ENCODE assay signal across 12 cellular contexts in the genomic region with DNA sequence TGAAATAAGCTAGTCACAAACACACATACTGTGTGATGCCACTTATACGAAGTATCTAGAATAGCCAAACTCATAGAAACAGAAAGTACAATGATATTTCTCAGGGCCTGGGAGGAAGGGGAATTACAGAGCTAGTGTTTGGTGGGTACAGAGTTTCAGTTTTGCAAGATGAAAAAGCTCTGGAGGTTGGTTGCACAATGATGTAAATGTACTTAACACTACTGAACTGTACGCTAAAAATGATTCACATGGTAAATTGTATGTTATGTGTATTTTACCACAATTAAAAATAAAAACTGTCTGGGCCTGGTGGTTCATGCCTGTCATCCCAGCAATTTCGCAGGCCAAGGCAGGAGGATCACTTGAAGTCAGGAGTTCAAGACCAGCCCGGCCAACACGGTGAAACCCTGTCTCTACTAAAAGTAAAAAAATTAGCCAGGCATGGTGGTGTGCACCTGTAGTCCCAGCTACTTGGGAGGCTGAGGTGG. TPM values are rescaled to one million over a fixed set of nuclear protein-coding genes. Genes with fewer than 3 reads are reported as not detected.
DNase-seq lines count a peak whose midpoint lies in the region; ATAC-seq and TF ChIP-seq lines count a peak whose summit lies in the region.
"Had no signal": no experiment of that assay in that cellular context is flagged by ENCODE, and none has a peak within 500 bp of the region (broad histone marks: within the 10 kb centered on the region; RNA-seq: fewer than 3 reads in every experiment).

No MANE protein-coding gene starts in this region.

- DNase-seq in NOMO-1 (lab: John Stamatoyannopoulos, UW; ENCODE audit: unreplicated experiment in 2 of 2) (peak; percentile 85 to 87), right lobe of liver (no peak), midbrain (lab: John Stamatoyannopoulos, UW) (no peak), NCI-H1417 (lab: John Stamatoyannopoulos, UW) (no peak), WTC11 (ENCODE audit: low spot score) (no peak)
- no peak for DNase-seq in CD8-positive, alpha-beta T cell
- DNase-seq: GDM1, islet precursor cell, Karpas-422, T-helper 17 cell had no signal

- 63% methylated on average over 5 of the region's 5 CpGs for WGBS in right lobe of liver (ENCODE audit: insufficient coverage, low coverage, low lambda C conversion rate, missing lambda C conversion rate)

- peaks cover 3% of the 10 kb centered on the region for H3K4me1 Mint-ChIP-seq in CD8-positive, alpha-beta T cell (ENCODE audit: low read depth)
- peaks cover 11% of the 10 kb centered on the region for H3K4me1 Mint-ChIP-seq in WTC11

- H3K27ac Mint-ChIP-seq in CD8-positive, alpha-beta T cell: no peak overlapping the region
- no peak overlapping the region for H3K27ac Mint-ChIP-seq in WTC11
- H3K27ac Mint-ChIP-seq: T-helper 17 cell had no signal

- no peaks in the 10 kb centered on the region for H3K9me3 ChIP-seq in right lobe of liver
- H3K9me3 ChIP-seq in CD8-positive, alpha-beta T cell (ENCODE audit: low read length): no peaks in the 10 kb centered on the region

- CTCF ChIA-PET in CD8-positive, alpha-beta T cell (lab: Charles Lee): no interaction called here
- CTCF ChIA-PET in WTC11 (lab: Charles Lee): no interaction called here

- H3K4me1 ChIP-seq in right lobe of liver: no peaks in the 10 kb centered on the region
- H3K4me1 ChIP-seq in CD8-positive, alpha-beta T cell (ENCODE audit: insufficient read depth, low read length): no peaks in the 10 kb centered on the region

- intact Hi-C loops in right lobe of liver (cut with DNase I): no loop called here
- intact Hi-C loops in CD8-positive, alpha-beta T cell (cut with DNase I, micrococcal nuclease): no loop called here

- TF ChIP-seq POLR2A in right lobe of liver (IDR thresholded peaks at IDR 0.05): no peak

- no peak overlapping the region for H3K27ac ChIP-seq in right lobe of liver
- H3K27ac ChIP-seq in CD8-positive, alpha-beta T cell (ENCODE audit: low read depth, low read length): no peak overlapping the region

- H3K9me3 Mint-ChIP-seq in CD8-positive, alpha-beta T cell: no peaks in the 10 kb centered on the region
- H3K9me3 Mint-ChIP-seq in WTC11: no peaks in the 10 kb centered on the region

- H3K4me3 ChIP-seq in right lobe of liver: no peak overlapping the region
- H3K4me3 ChIP-seq in CD8-positive, alpha-beta T cell (ENCODE audit: low read depth, low read length): no peak overlapping the region

- POLR2A ChIA-PET in CD8-positive, alpha-beta T cell (lab: Charles Lee): no interaction called here
- POLR2A ChIA-PET in WTC11 (lab: Charles Lee): no interaction called here

- TF ChIP-seq CTCF in right lobe of liver (IDR thresholded peaks at IDR 0.05): no peak
- TF ChIP-seq CTCF in CD8-positive, alpha-beta T cell (IDR thresholded peaks at IDR 0.05): no peak
- TF ChIP-seq CTCF in WTC11 (IDR thresholded peaks at IDR 0.05): no peak

- no peak overlapping the region for H3K4me3 Mint-ChIP-seq in CD8-positive, alpha-beta T cell
- H3K4me3 Mint-ChIP-seq in WTC11: no peak overlapping the region
- H3K4me3 Mint-ChIP-seq: T-helper 17 cell had no signal

- H3K36me3 Mint-ChIP-seq in CD8-positive, alpha-beta T cell: no peaks in the 10 kb centered on the region
- no peaks in the 10 kb centered on the region for H3K36me3 Mint-ChIP-seq in WTC11

- H3K36me3 ChIP-seq in right lobe of liver: no peaks in the 10 kb centered on the region
- no peaks in the 10 kb centered on the region for H3K36me3 ChIP-seq in CD8-positive, alpha-beta T cell (ENCODE audit: insufficient read depth, low read length)

- peaks cover 3% of the 10 kb centered on the region for H3K27me3 Mint-ChIP-seq in CD8-positive, alpha-beta T cell (ENCODE audit: low read depth)
- peaks cover 3% of the 10 kb centered on the region; the same call in 1 of the 2 replicates for H3K27me3 Mint-ChIP-seq in WTC11 (ENCODE audit: low read depth)

- no peaks in the 10 kb centered on the region for H3K27me3 ChIP-seq in right lobe of liver
- no peaks in the 10 kb centered on the region for H3K27me3 ChIP-seq in CD8-positive, alpha-beta T cell (ENCODE audit: insufficient read depth, low read length)

- ATAC-seq in GM18868 (IDR thresholded peaks at IDR 0.05; ENCODE audit: unreplicated experiment) (peak; percentile 90), HG02571 (IDR thresholded peaks at IDR 0.05; ENCODE audit: unreplicated experiment) (peak; percentile 65), right lobe of liver (peak in 3 of 4 donors; percentile 18 to 62 (median 48)), WTC11 (no peak)
- no peak for ATAC-seq in CD8-positive, alpha-beta T cell
- ATAC-seq: T-helper 17 cell had no signal

TF ChIP-seq in WTC11, 78 proteins besides CTCF, POLR2A, EP300 and RAD21 (continues in another document):
- no peak for TF ChIP-seq CBFB (CRISPR knock-in tag; IDR thresholded peaks at IDR 0.05; ENCODE audit: low read depth)
- TF ChIP-seq, protein P1, sequence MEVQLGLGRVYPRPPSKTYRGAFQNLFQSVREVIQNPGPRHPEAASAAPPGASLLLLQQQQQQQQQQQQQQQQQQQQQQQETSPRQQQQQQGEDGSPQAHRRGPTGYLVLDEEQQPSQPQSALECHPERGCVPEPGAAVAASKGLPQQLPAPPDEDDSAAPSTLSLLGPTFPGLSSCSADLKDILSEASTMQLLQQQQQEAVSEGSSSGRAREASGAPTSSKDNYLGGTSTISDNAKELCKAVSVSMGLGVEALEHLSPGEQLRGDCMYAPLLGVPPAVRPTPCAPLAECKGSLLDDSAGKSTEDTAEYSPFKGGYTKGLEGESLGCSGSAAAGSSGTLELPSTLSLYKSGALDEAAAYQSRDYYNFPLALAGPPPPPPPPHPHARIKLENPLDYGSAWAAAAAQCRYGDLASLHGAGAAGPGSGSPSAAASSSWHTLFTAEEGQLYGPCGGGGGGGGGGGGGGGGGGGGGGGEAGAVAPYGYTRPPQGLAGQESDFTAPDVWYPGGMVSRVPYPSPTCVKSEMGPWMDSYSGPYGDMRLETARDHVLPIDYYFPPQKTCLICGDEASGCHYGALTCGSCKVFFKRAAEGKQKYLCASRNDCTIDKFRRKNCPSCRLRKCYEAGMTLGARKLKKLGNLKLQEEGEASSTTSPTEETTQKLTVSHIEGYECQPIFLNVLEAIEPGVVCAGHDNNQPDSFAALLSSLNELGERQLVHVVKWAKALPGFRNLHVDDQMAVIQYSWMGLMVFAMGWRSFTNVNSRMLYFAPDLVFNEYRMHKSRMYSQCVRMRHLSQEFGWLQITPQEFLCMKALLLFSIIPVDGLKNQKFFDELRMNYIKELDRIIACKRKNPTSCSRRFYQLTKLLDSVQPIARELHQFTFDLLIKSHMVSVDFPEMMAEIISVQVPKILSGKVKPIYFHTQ (CRISPR knock-in tag; IDR thresholded peaks at IDR 0.05): no peak
- TF ChIP-seq ELF4 (CRISPR knock-in tag; IDR thresholded peaks at IDR 0.05; ENCODE audit: low read depth): no peak
- TF ChIP-seq ZSCAN18 (CRISPR knock-in tag; IDR thresholded peaks at IDR 0.05): no peak
- TF ChIP-seq ZNF317 (CRISPR knock-in tag; IDR thresholded peaks at IDR 0.05; ENCODE audit: borderline replicate concordance, low read depth): no peak
- TF ChIP-seq, protein P2, sequence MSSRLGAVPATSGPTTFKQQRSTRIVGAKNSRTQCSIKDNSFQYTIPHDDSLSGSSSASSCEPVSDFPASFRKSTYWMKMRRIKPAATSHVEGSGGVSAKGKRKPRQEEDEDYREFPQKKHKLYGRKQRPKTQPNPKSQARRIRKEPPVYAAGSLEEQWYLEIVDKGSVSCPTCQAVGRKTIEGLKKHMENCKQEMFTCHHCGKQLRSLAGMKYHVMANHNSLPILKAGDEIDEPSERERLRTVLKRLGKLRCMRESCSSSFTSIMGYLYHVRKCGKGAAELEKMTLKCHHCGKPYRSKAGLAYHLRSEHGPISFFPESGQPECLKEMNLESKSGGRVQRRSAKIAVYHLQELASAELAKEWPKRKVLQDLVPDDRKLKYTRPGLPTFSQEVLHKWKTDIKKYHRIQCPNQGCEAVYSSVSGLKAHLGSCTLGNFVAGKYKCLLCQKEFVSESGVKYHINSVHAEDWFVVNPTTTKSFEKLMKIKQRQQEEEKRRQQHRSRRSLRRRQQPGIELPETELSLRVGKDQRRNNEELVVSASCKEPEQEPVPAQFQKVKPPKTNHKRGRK (CRISPR knock-in tag; IDR thresholded peaks at IDR 0.05; ENCODE audit: borderline replicate concordance): no peak
- TF ChIP-seq OVOL2 (CRISPR knock-in tag; IDR thresholded peaks at IDR 0.05; ENCODE audit: borderline replicate concordance): no peak
- no peak for TF ChIP-seq GABPB1 (CRISPR knock-in tag; IDR thresholded peaks at IDR 0.05)

RNA-seq across cellular contexts. Expression of gene FHAD1, which starts 15.3 kb away (rescaled TPM):
- total RNA-seq in right lobe of liver (under 1 TPM in 3 of 6 experiments, not detected in 3; 0.06 to 0.53 (median 0.12) TPM), WTC11 (2021) (2.6 to 3.0 TPM (median 2.9 TPM) in 3 replicates)
- total RNA-seq in CD8-positive, alpha-beta T cell: not detected
- total RNA-seq: T-helper 17 cell had no signal

Comparison
In these comparisons a context has a peak if more than half of its experiments do, and no peak if none do; other contexts are left out.
1. ATAC-seq: peak in GM18868 (single experiment), HG02571 (single experiment) and right lobe of liver (3 of 4); none in CD8-positive, alpha-beta T cell (single experiment) and WTC11 (single experiment).
2. DNase-seq: peak in NOMO-1 (2 of 2); none in right lobe of liver (0 of 3), midbrain (single experiment), CD8-positive, alpha-beta T cell (0 of 7), NCI-H1417 (0 of 3) and WTC11 (single experiment).